ENCODE assay signal across 9 cellular contexts in the genomic region with DNA sequence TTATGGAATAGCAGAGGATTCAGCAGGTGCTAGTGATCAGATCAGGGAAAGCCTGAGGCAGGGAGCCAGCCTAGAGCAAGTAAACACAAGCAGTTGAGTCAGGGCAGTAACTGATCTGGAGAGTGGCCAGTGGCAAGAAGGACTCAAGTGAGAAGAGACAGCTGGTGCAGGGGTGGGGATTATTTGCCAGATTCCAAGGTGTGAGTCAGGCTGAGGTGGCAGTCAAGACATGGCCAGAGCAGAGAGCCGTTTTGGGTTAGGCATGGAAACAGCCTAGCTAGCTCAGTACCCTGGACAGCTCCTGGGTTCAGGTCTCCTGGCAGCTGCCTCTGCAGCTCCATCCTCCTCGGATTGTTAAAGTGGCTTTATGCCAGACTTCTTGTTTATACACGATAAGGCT.
DNase-seq lines count a peak whose midpoint lies in the region; TF ChIP-seq lines count a peak whose summit lies in the region.
"Had no signal": no experiment of that assay in that cellular context is flagged by ENCODE, and none has a peak within 500 bp of the region (broad histone marks: within the 10 kb centered on the region; RNA-seq: fewer than 3 reads in every experiment).

No MANE protein-coding gene starts in this region.

- H3K4me3 Mint-ChIP-seq in osteocyte (ENCODE audit: unreplicated experiment), result no peak overlapping the region
- H3K4me3 Mint-ChIP-seq: central memory CD8-positive, alpha-beta T cell had no signal

- no peaks in the 10 kb centered on the region for H3K4me1 Mint-ChIP-seq in osteocyte (ENCODE audit: unreplicated experiment)
- H3K4me1 Mint-ChIP-seq: central memory CD8-positive, alpha-beta T cell had no signal

- H3K27me3 Mint-ChIP-seq in osteocyte (ENCODE audit: unreplicated experiment), result no peaks in the 10 kb centered on the region
- H3K27me3 Mint-ChIP-seq: central memory CD8-positive, alpha-beta T cell had no signal

- H3K9me3 Mint-ChIP-seq in osteocyte (ENCODE audit: unreplicated experiment), result peaks cover 4% of the 10 kb centered on the region

- no peak overlapping the region for H3K27ac ChIP-seq in WERI-Rb-1
- H3K27ac ChIP-seq in coronary artery, result no peak overlapping the region

- TF ChIP-seq CTCF in WERI-Rb-1 (IDR thresholded peaks at IDR 0.05; ENCODE audit: low read depth, low read length) (no peak), coronary artery (IDR thresholded peaks at IDR 0.05) (no peak), osteocyte (IDR thresholded peaks at IDR 0.05) (no peak)

- no peaks in the 10 kb centered on the region for H3K36me3 ChIP-seq in WERI-Rb-1

- H3K4me3 ChIP-seq in WERI-Rb-1 (ENCODE audit: low read depth, low read length) (no peak overlapping the region), coronary artery (no peak overlapping the region)

- no peak overlapping the region for H3K27ac Mint-ChIP-seq in osteocyte (ENCODE audit: unreplicated experiment)

- DNase-seq in Daoy (ENCODE audit: low read depth), result peak; percentile 5
- DNase-seq in LHCN-M2 (ENCODE audit: low read depth), result peak; percentile 47
- DNase-seq in WERI-Rb-1, result peak; percentile 44
- peak; percentile 93 for DNase-seq in iPS-NIHi7 (ENCODE audit: extremely low spot score)
- no peak for DNase-seq in NCI-H748 treated with DMSO at 0.1 percent for 48 hours (lab: John Stamatoyannopoulos, UW)
- no peak for DNase-seq in coronary artery (ENCODE audit: low spot score)
- DNase-seq in NCI-H2081 (lab: John Stamatoyannopoulos, UW), result no peak
- DNase-seq in osteocyte (ENCODE audit: extremely low spot score, unreplicated experiment), result no peak

- no peaks in the 10 kb centered on the region for H3K27me3 ChIP-seq in WERI-Rb-1 (ENCODE audit: insufficient read depth, low read depth, severe bottlenecking)

- H3K36me3 Mint-ChIP-seq in osteocyte (ENCODE audit: unreplicated experiment), result no peaks in the 10 kb centered on the region

- H3K9me3 ChIP-seq in WERI-Rb-1 (ENCODE audit: severe bottlenecking), result no peaks in the 10 kb centered on the region

Comparison
In these comparisons a context has a peak if more than half of its experiments do, and no peak if none do; other contexts are left out.
1. DNase-seq: peak in Daoy (single experiment), LHCN-M2 (single experiment), WERI-Rb-1 (single experiment) and iPS-NIHi7 (single experiment); none in NCI-H748 treated with DMSO at 0.1 percent for 48 hours (single experiment), coronary artery (single experiment), NCI-H2081 (0 of 2) and osteocyte (single experiment).